ENCODE assay signal across 8 cellular contexts in the genomic region with DNA sequence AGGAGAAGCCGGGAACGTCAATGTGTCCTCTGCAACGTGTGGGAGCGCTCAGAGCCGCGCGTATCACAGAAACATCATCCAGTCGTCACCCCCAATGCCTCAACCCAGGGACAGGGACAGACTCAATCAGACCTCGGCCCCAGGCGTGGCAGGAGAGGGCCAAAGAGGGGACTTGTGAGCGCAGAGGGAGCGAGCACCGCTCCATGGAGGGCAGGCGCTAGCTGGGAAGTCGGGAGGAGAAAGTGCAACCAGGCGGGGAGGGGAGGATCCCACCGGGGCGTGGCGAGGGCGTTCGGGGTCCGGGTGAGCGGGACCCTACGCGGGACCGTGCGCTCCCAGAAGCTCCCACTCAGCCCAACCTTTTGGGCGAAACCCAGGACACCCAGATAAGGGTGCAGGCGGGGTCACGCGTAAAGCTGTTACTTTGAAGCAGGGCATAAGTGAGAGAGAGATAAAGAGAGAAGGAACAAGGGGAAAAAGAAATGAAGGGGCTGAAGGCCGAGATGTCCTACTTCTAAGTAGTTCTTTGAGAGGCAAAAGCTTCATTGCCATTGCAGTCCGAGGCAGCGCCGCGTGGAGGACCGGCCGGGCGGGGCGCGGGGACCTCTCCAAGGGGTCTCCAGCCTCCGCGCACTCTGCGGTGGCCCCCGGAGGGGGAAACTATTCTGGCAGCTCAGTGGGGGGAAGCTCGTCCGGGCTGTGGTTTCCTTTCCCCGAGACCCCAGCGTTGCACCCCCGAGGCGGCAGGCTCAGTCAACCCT. TPM values are rescaled to one million over a fixed set of nuclear protein-coding genes. Genes with fewer than 3 reads are reported as not detected.
DNase-seq lines count a peak whose midpoint lies in the region; ATAC-seq and TF ChIP-seq lines count a peak whose summit lies in the region.

No MANE protein-coding gene starts in this region.

- H3K4me3 Mint-ChIP-seq in activated T-helper 1 cell treated with anti-CD3 and anti-CD28 coated beads, Interleukin-12 subunit alpha, Interleukin-12 subunit beta, Interleukin-2, Interleukin-4 antibody, amounts not matched to agents 30 ng/mL and 10 ng/mL and 1 ng/mL, durations not matched to agents 14 hours and 24 hours and 36 hours, result peak overlapping the region; percentile 91

- peak overlapping the region; percentile 69 for H3K27ac Mint-ChIP-seq in activated T-helper 1 cell treated with anti-CD3 and anti-CD28 coated beads, Interleukin-12 subunit alpha, Interleukin-12 subunit beta, Interleukin-2, Interleukin-4 antibody, amounts not matched to agents 30 ng/mL and 10 ng/mL and 1 ng/mL, durations not matched to agents 14 hours and 24 hours and 36 hours

- WGBS in gastroesophageal sphincter (ENCODE audit: low coverage in 1 of 2), 2 donors, result 0 to 1% methylated on average over 17 to 23 of the region's 51 CpGs

- H3K4me1 ChIP-seq in gastroesophageal sphincter (peaks cover 0 to 45% (median 15%) of the 10 kb centered on the region in 3 donors), neuron (ENCODE audit: insufficient read depth, low read length) (peaks cover 31% of the 10 kb centered on the region)

- H3K4me3 ChIP-seq in gastroesophageal sphincter, result peak overlapping the region; percentile 61 to 85
- H3K4me3 ChIP-seq in neuron (ENCODE audit: low read length), result peak overlapping the region; percentile 98

- H3K36me3 Mint-ChIP-seq in activated T-helper 1 cell treated with anti-CD3 and anti-CD28 coated beads, Interleukin-12 subunit alpha, Interleukin-12 subunit beta, Interleukin-2, Interleukin-4 antibody, amounts not matched to agents 30 ng/mL and 10 ng/mL and 1 ng/mL, durations not matched to agents 14 hours and 24 hours and 36 hours (ENCODE audit: low read depth), result no peaks in the 10 kb centered on the region

- H3K9me3 Mint-ChIP-seq in activated T-helper 1 cell treated with anti-CD3 and anti-CD28 coated beads, Interleukin-12 subunit alpha, Interleukin-12 subunit beta, Interleukin-2, Interleukin-4 antibody, amounts not matched to agents 30 ng/mL and 10 ng/mL and 1 ng/mL, durations not matched to agents 14 hours and 24 hours and 36 hours, result no peaks in the 10 kb centered on the region

- H3K27me3 ChIP-seq in gastroesophageal sphincter, result no peaks in the 10 kb centered on the region
- H3K27me3 ChIP-seq in neuron (ENCODE audit: insufficient read depth, low read length), result no peaks in the 10 kb centered on the region

- H2AFZ ChIP-seq in neuron (ENCODE audit: low read depth, low read length), result peak overlapping the region; percentile 97

- DNase-seq in NCI-H2171 treated with DMSO at 0.1 percent for 48 hours (lab: John Stamatoyannopoulos, UW), result peak; percentile 62
- DNase-seq in NCI-H2171 (lab: John Stamatoyannopoulos, UW), result no peak
- DNase-seq in NCI-H1105 treated with DMSO at 0.1 percent for 48 hours (lab: John Stamatoyannopoulos, UW), result peak; percentile 65
- DNase-seq in activated T-helper 1 cell treated with anti-CD3 and anti-CD28 coated beads, Interleukin-12 subunit alpha, Interleukin-12 subunit beta, Interleukin-2, Interleukin-4 antibody, amounts not matched to agents 30 ng/mL and 10 ng/mL and 1 ng/mL, durations not matched to agents 14 hours and 24 hours and 36 hours (ENCODE audit: low spot score), result peak; percentile 2

- peaks cover 52% of the 10 kb centered on the region for H3K27me3 Mint-ChIP-seq in activated T-helper 1 cell treated with anti-CD3 and anti-CD28 coated beads, Interleukin-12 subunit alpha, Interleukin-12 subunit beta, Interleukin-2, Interleukin-4 antibody, amounts not matched to agents 30 ng/mL and 10 ng/mL and 1 ng/mL, durations not matched to agents 14 hours and 24 hours and 36 hours (ENCODE audit: insufficient read depth)

- H3K36me3 ChIP-seq in gastroesophageal sphincter (no peaks in the 10 kb centered on the region), neuron (ENCODE audit: insufficient read depth, low read length) (no peaks in the 10 kb centered on the region)

- intact Hi-C loops in activated T-helper 1 cell treated with anti-CD3 and anti-CD28 coated beads, Interleukin-12 subunit alpha, Interleukin-12 subunit beta, Interleukin-2, Interleukin-4 antibody, amounts not matched to agents 30 ng/mL and 10 ng/mL and 1 ng/mL, durations not matched to agents 14 hours and 24 hours and 36 hours (cut with micrococcal nuclease), result loop anchor here (5.0 to 10.0 kb wide), 3 partner anchors 174 to 668 kb away; no protein-coding TSS in a partner anchor

- H3K9me3 ChIP-seq in gastroesophageal sphincter (no peaks in the 10 kb centered on the region), neuron (ENCODE audit: low read length) (no peaks in the 10 kb centered on the region)

- ATAC-seq in gastroesophageal sphincter (peak; percentile 22), HG03565 (IDR thresholded peaks at IDR 0.05; ENCODE audit: unreplicated experiment) (no peak), GM18868 (IDR thresholded peaks at IDR 0.05; ENCODE audit: unreplicated experiment) (no peak)

- TF ChIP-seq EP300 in gastroesophageal sphincter (IDR thresholded peaks at IDR 0.05), result no peak

- H3K4me1 Mint-ChIP-seq in activated T-helper 1 cell treated with anti-CD3 and anti-CD28 coated beads, Interleukin-12 subunit alpha, Interleukin-12 subunit beta, Interleukin-2, Interleukin-4 antibody, amounts not matched to agents 30 ng/mL and 10 ng/mL and 1 ng/mL, durations not matched to agents 14 hours and 24 hours and 36 hours (ENCODE audit: low read depth), result peaks cover 28% of the 10 kb centered on the region

- no peak for TF ChIP-seq POLR2A in gastroesophageal sphincter (IDR thresholded peaks at IDR 0.05)

- peak overlapping the region; percentile 13 to 93 (median 88) for H3K27ac ChIP-seq in gastroesophageal sphincter

- no peak for TF ChIP-seq CTCF in gastroesophageal sphincter (IDR thresholded peaks at IDR 0.05)

RNA-seq across cellular contexts. Expression of a gene that starts 0.9 kb away (rescaled TPM):
- total RNA-seq in activated T-helper 1 cell treated with anti-CD3 and anti-CD28 coated beads, Interleukin-12 subunit alpha, Interleukin-12 subunit beta, Interleukin-2, Interleukin-4 antibody, amounts not matched to agents 30 ng/mL and 10 ng/mL and 1 ng/mL, durations not matched to agents 14 hours and 24 hours and 36 hours, result 0.15 and 0.16 TPM in 2 replicates
- 10 to 100 TPM; 16.2 to 29.9 (median 19.2) TPM for total RNA-seq in gastroesophageal sphincter

RNA-seq across cellular contexts. Expression of a gene that starts 29.7 kb away (rescaled TPM):
- 11.8 and 14.5 TPM in 2 replicates for total RNA-seq in activated T-helper 1 cell treated with anti-CD3 and anti-CD28 coated beads, Interleukin-12 subunit alpha, Interleukin-12 subunit beta, Interleukin-2, Interleukin-4 antibody, amounts not matched to agents 30 ng/mL and 10 ng/mL and 1 ng/mL, durations not matched to agents 14 hours and 24 hours and 36 hours
- total RNA-seq in gastroesophageal sphincter, result 10 to 100 TPM in 1 of 4 donors, 1 to 10 TPM in 3; 6.5 to 12.2 (median 9.0) TPM

Comparison
In these comparisons a context has a peak if more than half of its experiments do, and no peak if none do; other contexts are left out.
1. RNA of a gene that starts 0.9 kb away (total RNA-seq): 16.2 to 29.9 TPM in gastroesophageal sphincter; 0.15 to 0.16 TPM in activated T-helper 1 cell treated with anti-CD3 and anti-CD28 coated beads, Interleukin-12 subunit alpha, Interleukin-12 subunit beta, Interleukin-2, Interleukin-4 antibody, amounts not matched to agents 30 ng/mL and 10 ng/mL and 1 ng/mL, durations not matched to agents 14 hours and 24 hours and 36 hours; every median in the first group is over 10 times any median in the second.